Comparison of ENCODE assay signal across 1 cellular context in genomic region chr11:78783846-78784245, GRCh38.
TF ChIP-seq lines count a peak whose summit lies in the region.

No MANE protein-coding gene starts in this region.

TF ChIP-seq in GM23338, 12 proteins besides CTCF, POLR2A, EP300 and RAD21 (continued from another document):
- TF ChIP-seq, protein P1, sequence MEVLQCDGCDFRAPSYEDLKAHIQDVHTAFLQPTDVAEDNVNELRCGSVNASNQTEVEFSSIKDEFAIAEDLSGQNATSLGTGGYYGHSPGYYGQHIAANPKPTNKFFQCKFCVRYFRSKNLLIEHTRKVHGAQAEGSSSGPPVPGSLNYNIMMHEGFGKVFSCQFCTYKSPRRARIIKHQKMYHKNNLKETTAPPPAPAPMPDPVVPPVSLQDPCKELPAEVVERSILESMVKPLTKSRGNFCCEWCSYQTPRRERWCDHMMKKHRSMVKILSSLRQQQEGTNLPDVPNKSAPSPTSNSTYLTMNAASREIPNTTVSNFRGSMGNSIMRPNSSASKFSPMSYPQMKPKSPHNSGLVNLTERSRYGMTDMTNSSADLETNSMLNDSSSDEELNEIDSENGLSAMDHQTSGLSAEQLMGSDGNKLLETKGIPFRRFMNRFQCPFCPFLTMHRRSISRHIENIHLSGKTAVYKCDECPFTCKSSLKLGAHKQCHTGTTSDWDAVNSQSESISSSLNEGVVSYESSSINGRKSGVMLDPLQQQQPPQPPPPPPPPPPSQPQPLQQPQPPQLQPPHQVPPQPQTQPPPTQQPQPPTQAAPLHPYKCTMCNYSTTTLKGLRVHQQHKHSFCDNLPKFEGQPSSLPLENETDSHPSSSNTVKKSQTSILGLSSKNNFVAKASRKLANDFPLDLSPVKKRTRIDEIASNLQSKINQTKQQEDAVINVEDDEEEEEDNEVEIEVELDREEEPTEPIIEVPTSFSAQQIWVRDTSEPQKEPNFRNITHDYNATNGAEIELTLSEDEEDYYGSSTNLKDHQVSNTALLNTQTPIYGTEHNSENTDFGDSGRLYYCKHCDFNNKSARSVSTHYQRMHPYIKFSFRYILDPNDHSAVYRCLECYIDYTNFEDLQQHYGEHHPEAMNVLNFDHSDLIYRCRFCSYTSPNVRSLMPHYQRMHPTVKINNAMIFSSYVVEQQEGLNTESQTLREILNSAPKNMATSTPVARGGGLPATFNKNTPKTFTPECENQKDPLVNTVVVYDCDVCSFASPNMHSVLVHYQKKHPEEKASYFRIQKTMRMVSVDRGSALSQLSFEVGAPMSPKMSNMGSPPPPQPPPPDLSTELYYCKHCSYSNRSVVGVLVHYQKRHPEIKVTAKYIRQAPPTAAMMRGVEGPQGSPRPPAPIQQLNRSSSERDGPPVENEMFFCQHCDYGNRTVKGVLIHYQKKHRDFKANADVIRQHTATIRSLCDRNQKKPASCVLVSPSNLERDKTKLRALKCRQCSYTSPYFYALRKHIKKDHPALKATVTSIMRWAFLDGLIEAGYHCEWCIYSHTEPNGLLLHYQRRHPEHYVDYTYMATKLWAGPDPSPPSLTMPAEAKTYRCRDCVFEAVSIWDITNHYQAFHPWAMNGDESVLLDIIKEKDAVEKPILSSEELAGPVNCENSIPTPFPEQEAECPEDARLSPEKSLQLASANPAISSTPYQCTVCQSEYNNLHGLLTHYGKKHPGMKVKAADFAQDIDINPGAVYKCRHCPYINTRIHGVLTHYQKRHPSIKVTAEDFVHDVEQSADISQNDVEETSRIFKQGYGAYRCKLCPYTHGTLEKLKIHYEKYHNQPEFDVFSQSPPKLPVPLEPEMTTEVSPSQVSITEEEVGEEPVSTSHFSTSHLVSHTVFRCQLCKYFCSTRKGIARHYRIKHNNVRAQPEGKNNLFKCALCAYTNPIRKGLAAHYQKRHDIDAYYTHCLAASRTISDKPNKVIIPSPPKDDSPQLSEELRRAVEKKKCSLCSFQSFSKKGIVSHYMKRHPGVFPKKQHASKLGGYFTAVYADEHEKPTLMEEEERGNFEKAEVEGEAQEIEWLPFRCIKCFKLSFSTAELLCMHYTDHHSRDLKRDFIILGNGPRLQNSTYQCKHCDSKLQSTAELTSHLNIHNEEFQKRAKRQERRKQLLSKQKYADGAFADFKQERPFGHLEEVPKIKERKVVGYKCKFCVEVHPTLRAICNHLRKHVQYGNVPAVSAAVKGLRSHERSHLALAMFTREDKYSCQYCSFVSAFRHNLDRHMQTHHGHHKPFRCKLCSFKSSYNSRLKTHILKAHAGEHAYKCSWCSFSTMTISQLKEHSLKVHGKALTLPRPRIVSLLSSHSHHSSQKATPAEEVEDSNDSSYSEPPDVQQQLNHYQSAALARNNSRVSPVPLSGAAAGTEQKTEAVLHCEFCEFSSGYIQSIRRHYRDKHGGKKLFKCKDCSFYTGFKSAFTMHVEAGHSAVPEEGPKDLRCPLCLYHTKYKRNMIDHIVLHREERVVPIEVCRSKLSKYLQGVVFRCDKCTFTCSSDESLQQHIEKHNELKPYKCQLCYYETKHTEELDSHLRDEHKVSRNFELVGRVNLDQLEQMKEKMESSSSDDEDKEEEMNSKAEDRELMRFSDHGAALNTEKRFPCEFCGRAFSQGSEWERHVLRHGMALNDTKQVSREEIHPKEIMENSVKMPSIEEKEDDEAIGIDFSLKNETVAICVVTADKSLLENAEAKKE (CRISPR knock-in tag; IDR thresholded peaks at IDR 0.05), result no peak
